In genomic region chr6:118893882-118894424, GRCh38 we compare ENCODE assay signal across 8 cellular contexts. TPM values are rescaled to one million over a fixed set of nuclear protein-coding genes. Genes with fewer than 3 reads are reported as not detected.
DNase-seq lines count a peak whose midpoint lies in the region; TF ChIP-seq lines count a peak whose summit lies in the region.

Gene ASF1A (plus strand): TSS chr6:118894152. CDS start chr6:118894414, 262 bp downstream.

- no peaks in the 10 kb centered on the region for H3K9me3 ChIP-seq in neuronal stem cell (replicated peaks in 1 of 2; ENCODE audit: control insufficient read depth in 2 of 2, insufficient read depth in 1 of 2, low read depth in 1 of 2, low read length in 2 of 2)

- H3K9ac ChIP-seq in neuronal stem cell (ENCODE audit: low read depth, low read length, poor library complexity), result peak within 1 kb of the TSS; percentile 97

- H3K23ac ChIP-seq in neuronal stem cell (ENCODE audit: low read depth, low read length, poor library complexity), result peak within 1 kb of the TSS; percentile 87

- no peak within 1 kb of the TSS for H3K4ac ChIP-seq in neuronal stem cell (ENCODE audit: low read length)

- peak within 1 kb of the TSS; percentile 72 for H2BK15ac ChIP-seq in neuronal stem cell (ENCODE audit: low read length)

- no peak within 1 kb of the TSS for H2AK5ac ChIP-seq in neuronal stem cell (ENCODE audit: low read depth, low read length)

- no CpG with 5 or more reads among the region's 48 CpGs for WGBS in neuronal stem cell (ENCODE audit: extremely low coverage in 2 of 2, insufficient read length in 2 of 2, insufficient replicate concordance in 1 of 2), 2 donors

- no peak within 1 kb of the TSS for H2BK12ac ChIP-seq in neuronal stem cell (ENCODE audit: low read length)

- H2BK5ac ChIP-seq in neuronal stem cell (ENCODE audit: low read length), result peak within 1 kb of the TSS; percentile 93

- no peaks in the 10 kb centered on the region for H3K27me3 ChIP-seq in GM06990 (replicated peaks; ENCODE audit: control insufficient read depth, insufficient read depth, low read length)
- no peaks in the 10 kb centered on the region for H3K27me3 ChIP-seq in neuronal stem cell (ENCODE audit: control insufficient read depth in 3 of 3, insufficient read depth in 3 of 3, low read depth in 1 of 3, low read length in 3 of 3)

- H3K18ac ChIP-seq in neuronal stem cell (ENCODE audit: low read length), result peak within 1 kb of the TSS; percentile 95

- peak within 1 kb of the TSS; percentile 88 for H3K4me3 ChIP-seq in GM06990 (replicated peaks; ENCODE audit: low read depth, low read length)
- peak within 1 kb of the TSS; percentile 82 for H3K4me3 ChIP-seq in HFF-Myc (replicated peaks; ENCODE audit: low read depth, low read length)
- H3K4me3 ChIP-seq in neuronal stem cell (ENCODE audit: low read length in 2 of 2), result peak within 1 kb of the TSS; percentile 91 to 98

- H3K79me1 ChIP-seq in neuronal stem cell (ENCODE audit: low read depth, low read length), result peaks cover 2% of the 10 kb centered on the region

- peak within 1 kb of the TSS; percentile 64 for H2BK120ac ChIP-seq in neuronal stem cell (ENCODE audit: low read depth, low read length)

- H2AFZ ChIP-seq in neuronal stem cell (ENCODE audit: low read length), result peak within 1 kb of the TSS; percentile 84

- H3K36me3 ChIP-seq in GM06990 (ENCODE audit: control insufficient read depth, insufficient read depth, low read length), result no peaks in the 10 kb centered on the region
- H3K36me3 ChIP-seq in neuronal stem cell (replicated peaks in 1 of 2; ENCODE audit: control insufficient read depth in 2 of 2, insufficient read depth in 2 of 2, low read length in 2 of 2), result peaks cover 0 to 32% of the 10 kb centered on the region in 2 donors

- H4K8ac ChIP-seq in neuronal stem cell (ENCODE audit: low read depth, low read length), result no peak within 1 kb of the TSS

- TF ChIP-seq CTCF in GM06990 (IDR thresholded peaks at IDR 0.05; ENCODE audit: insufficient read depth, low read length, poor library complexity, severe bottlenecking) (peak; percentile 55), HFF-Myc (IDR thresholded peaks at IDR 0.05; ENCODE audit: low read depth, low read length, missing control alignments) (peak; percentile 47)

- DNase-seq in GM06990 (ENCODE audit: extremely low read depth, insufficient read length) (peak; percentile 91), HFF-Myc (ENCODE audit: extremely low read depth, low read depth) (peak; percentile 97), MV-4-11 (lab: John Stamatoyannopoulos, UW) (peak; percentile 98), SK-MEL-5 (ENCODE audit: low read depth, low spot score) (peak; percentile 98), foreskin melanocyte (peak; percentile 98), neuronal stem cell (ENCODE audit: low spot score) (peak; percentile 95), superior temporal gyrus (ENCODE audit: extremely low spot score) (peak; percentile 98)
- peak; percentile 95 for DNase-seq in activated naive CD4-positive, alpha-beta T cell treated with Interleukin-2 at 50 U/mL for 16 hours

- H4K91ac ChIP-seq in neuronal stem cell (ENCODE audit: low read depth, low read length, poor library complexity), result peak within 1 kb of the TSS; percentile 16

- peaks cover 4 to 7% of the 10 kb centered on the region in 2 donors for H3K4me1 ChIP-seq in neuronal stem cell (ENCODE audit: control insufficient read depth in 2 of 2, insufficient read depth in 1 of 2, low read depth in 1 of 2, low read length in 2 of 2)

- peak within 1 kb of the TSS; percentile 95 for H3K14ac ChIP-seq in neuronal stem cell (ENCODE audit: low read length)

- in situ Hi-C loops in SK-MEL-5 (cut with HindIII; ENCODE audit: low pct_unique_long_range_greater_than_20kb, low sequenced_read_pairs), result no loop called here

- peak within 1 kb of the TSS; percentile 93 for H3K27ac ChIP-seq in neuronal stem cell (replicated peaks; ENCODE audit: low read length)

- peak within 1 kb of the TSS; percentile 66 for H3K4me2 ChIP-seq in neuronal stem cell (ENCODE audit: insufficient read depth, low read length, poor library complexity, severe bottlenecking)

RNA-seq across cellular contexts. Expression of gene ASF1A, which starts in this region (rescaled TPM):
- total RNA-seq in SK-MEL-5 (2014; rRNA removed; shearing (Covaris generic)), result 15.8 and 18.1 TPM in 2 replicates
- 6.4 and 7.1 TPM in 2 replicates for polyA plus RNA-seq in SK-MEL-5 (2015; cell fraction: cytosol; rRNA removed)
- 3.6 and 5.6 TPM in 2 replicates for polyA plus RNA-seq in SK-MEL-5 (2015; cell fraction: nucleus; rRNA removed)
- polyA plus RNA-seq in neuronal stem cell (2013, experiment 1 of 2), result 28.3 TPM
- 28.0 TPM for polyA plus RNA-seq in neuronal stem cell (2013, experiment 2 of 2)

Comparison
In these comparisons a context has a peak if more than half of its experiments do, and no peak if none do; other contexts are left out.
1. Peak in every context shown above with its lines: DNase-seq, H3K4me3 ChIP-seq and H3K27ac ChIP-seq.